Comparison of ENCODE assay signal across 19 cellular contexts in the genomic region with DNA sequence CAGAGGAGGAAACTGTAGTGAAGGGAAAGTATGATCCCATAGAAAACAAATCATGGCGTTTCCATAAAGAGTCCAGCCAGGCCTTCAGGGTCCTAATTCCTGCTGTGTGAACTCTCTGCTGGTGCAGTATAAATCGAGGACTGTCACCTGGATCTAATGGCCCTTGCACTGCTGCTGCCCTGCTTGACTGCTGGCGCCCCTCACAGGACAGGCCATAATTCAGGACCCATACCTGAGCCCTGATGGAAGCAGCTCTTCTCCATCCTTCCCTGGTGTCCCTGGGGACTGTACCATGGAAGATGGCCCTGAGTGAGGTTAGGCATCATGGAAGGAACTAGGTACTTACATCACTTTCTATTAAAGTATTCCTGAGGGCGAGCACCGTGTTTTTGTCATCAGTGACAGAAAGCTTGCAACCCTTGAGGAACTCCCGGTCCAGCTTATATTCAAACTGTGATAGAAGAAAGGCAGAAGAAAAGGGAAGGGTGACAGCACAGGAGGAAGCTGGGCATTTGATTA.
"Had no signal": no experiment of that assay in that cellular context is flagged by ENCODE, and none has a peak within 500 bp of the region (broad histone marks: within the 10 kb centered on the region; RNA-seq: fewer than 3 reads in every experiment).

No MANE protein-coding gene starts in this region.

- DNase-seq: cortex of kidney; dorsolateral prefrontal cortex; effector CD8-positive, alpha-beta T cell; glutamatergic neuron; kidney; left cardiac atrium; left ventricle myocardium superior; mesendoderm; naive thymus-derived CD4-positive, alpha-beta T cell; nephron progenitor cell; sigmoid colon; stimulated activated CD4-positive, alpha-beta T cell treated with anti-CD3 and anti-CD28 coated beads, Interleukin-2, amount 100 ng/mL, for 24 hours; stimulated activated naive CD4-positive, alpha-beta T cell treated with Interleukin-2 at 50 U/mL for 16 hours; trophoblast cell had no signal

- H3K27ac Mint-ChIP-seq: naive thymus-derived CD4-positive, alpha-beta T cell; nephron progenitor cell had no signal

- H3K27ac ChIP-seq: gastroesophageal sphincter, neutrophil, sigmoid colon, skin epidermis had no signal

- H3K9me3 ChIP-seq: gastroesophageal sphincter, neutrophil, sigmoid colon had no signal

- H3K4me1 ChIP-seq: gastroesophageal sphincter, sigmoid colon had no signal

- H3K4me1 Mint-ChIP-seq: naive thymus-derived CD4-positive, alpha-beta T cell had no signal

- H3K27me3 ChIP-seq: dorsolateral prefrontal cortex, gastroesophageal sphincter, neutrophil, sigmoid colon had no signal

- H3K4me3 Mint-ChIP-seq: naive thymus-derived CD4-positive, alpha-beta T cell; nephron progenitor cell had no signal

- H3K27me3 Mint-ChIP-seq: naive thymus-derived CD4-positive, alpha-beta T cell had no signal

- H3K4me3 ChIP-seq: dorsolateral prefrontal cortex, gastroesophageal sphincter, lung, sigmoid colon, skin epidermis had no signal

- H3K9me3 Mint-ChIP-seq: naive thymus-derived CD4-positive, alpha-beta T cell; nephron progenitor cell had no signal

- ATAC-seq: esophagus mucosa, gastroesophageal sphincter, left cardiac atrium, left ventricle myocardium superior had no signal

- H3K36me3 ChIP-seq: gastroesophageal sphincter, neutrophil, sigmoid colon had no signal
